35 cellular contexts compared by ENCODE assay signal in genomic region chr11:47342854-47343253, GRCh38. TPM values are rescaled to one million over a fixed set of nuclear protein-coding genes. Genes with fewer than 3 reads are reported as not detected.
"Had no signal": no experiment of that assay in that cellular context is flagged by ENCODE, and none has a peak within 500 bp of the region (broad histone marks: within the 10 kb centered on the region; RNA-seq: fewer than 3 reads in every experiment).

No MANE protein-coding gene starts in this region.

- H3K4me3 ChIP-seq: coronary artery, esophagus muscularis mucosa, gastroesophageal sphincter, heart left ventricle, hepatocyte, lung, neural progenitor cell, ovary, sigmoid colon, stomach, thyroid gland, vagina had no signal

- ATAC-seq: foreskin keratinocyte; gastroesophageal sphincter; left colon; stimulated activated effector memory CD8-positive, alpha-beta T cell treated with anti-CD3 and anti-CD28 coated beads, Interleukin-12 subunit alpha, Interleukin-12 subunit beta, amount 100 ng/mL, for 72 hours had no signal

- H3K27ac ChIP-seq: coronary artery, esophagus muscularis mucosa, foreskin keratinocyte, gastroesophageal sphincter, hepatocyte, neural progenitor cell, ovary, sigmoid colon, stomach, thyroid gland, vagina had no signal

- H3K9me3 ChIP-seq: esophagus muscularis mucosa, gastroesophageal sphincter, heart left ventricle, ovary, sigmoid colon, stomach, thyroid gland, vagina had no signal

- FAIRE-seq: endothelial cell of umbilical vein had no signal

- H3K27me3 ChIP-seq: esophagus muscularis mucosa, gastroesophageal sphincter, heart left ventricle, hepatocyte, neural progenitor cell, ovary, sigmoid colon, stomach, thyroid gland, vagina had no signal

- DNase-seq: dermis blood vessel endothelial cell; effector memory CD4-positive, alpha-beta T cell; foreskin keratinocyte; left colon; mesendoderm; midbrain; naive thymus-derived CD4-positive, alpha-beta T cell; nucleus accumbens; ovary; posterior cingulate gyrus; retina; sigmoid colon; stimulated activated CD4-positive, alpha-beta T cell treated with anti-CD3 and anti-CD28 coated beads, Interleukin-2, amount 100 ng/mL, for 24 hours; stimulated activated CD4-positive, alpha-beta T cell treated with anti-CD3 and anti-CD28 coated beads, Interleukin-4, amount 100 ng/mL, for 24 hours; stimulated activated naive CD4-positive, alpha-beta T cell treated with Interleukin-2 at 50 U/mL for 16 hours; stomach; thyroid gland; trophoblast cell had no signal

- H3K36me3 ChIP-seq: gastroesophageal sphincter, neural progenitor cell, ovary, sigmoid colon, stomach, thyroid gland, vagina had no signal

- H3K4me1 ChIP-seq: foreskin keratinocyte, gastroesophageal sphincter, sigmoid colon, stomach, thyroid gland, vagina had no signal

- H3K79me2 ChIP-seq: hepatocyte had no signal

- H3K4me1 Mint-ChIP-seq: naive thymus-derived CD4-positive, alpha-beta T cell; stimulated activated effector memory CD8-positive, alpha-beta T cell treated with anti-CD3 and anti-CD28 coated beads, Interleukin-12 subunit alpha, Interleukin-12 subunit beta, amount 100 ng/mL, for 72 hours had no signal

- H2AFZ ChIP-seq: hepatocyte, neural progenitor cell had no signal

- H3K4me2 ChIP-seq: hepatocyte, neural progenitor cell had no signal

- H3K9me3 Mint-ChIP-seq: nephron; neural progenitor cell; stimulated activated effector memory CD8-positive, alpha-beta T cell treated with anti-CD3 and anti-CD28 coated beads, Interleukin-12 subunit alpha, Interleukin-12 subunit beta, amount 100 ng/mL, for 72 hours had no signal

- H3K27ac Mint-ChIP-seq: nephron; neural progenitor cell; stimulated activated effector memory CD8-positive, alpha-beta T cell treated with anti-CD3 and anti-CD28 coated beads, Interleukin-12 subunit alpha, Interleukin-12 subunit beta, amount 100 ng/mL, for 72 hours had no signal

- H3K36me3 Mint-ChIP-seq: naive thymus-derived CD4-positive, alpha-beta T cell; neural progenitor cell; stimulated activated effector memory CD8-positive, alpha-beta T cell treated with anti-CD3 and anti-CD28 coated beads, Interleukin-12 subunit alpha, Interleukin-12 subunit beta, amount 100 ng/mL, for 72 hours had no signal

- H3K27me3 Mint-ChIP-seq: naive thymus-derived CD4-positive, alpha-beta T cell had no signal

- H3K4me3 Mint-ChIP-seq: naive thymus-derived CD4-positive, alpha-beta T cell; nephron; neural progenitor cell; stimulated activated effector memory CD8-positive, alpha-beta T cell treated with anti-CD3 and anti-CD28 coated beads, Interleukin-12 subunit alpha, Interleukin-12 subunit beta, amount 100 ng/mL, for 72 hours had no signal

- H3K9ac ChIP-seq: neural progenitor cell had no signal

RNA-seq across cellular contexts. Expression of gene MYBPC3, which starts 9.6 kb away (rescaled TPM):
- total RNA-seq: dermis blood vessel endothelial cell, endothelial cell of umbilical vein, epithelial cell of proximal tubule, fibroblast of lung, foreskin keratinocyte, kidney epithelial cell, left colon, mucosa of gallbladder, pulmonary artery endothelial cell, sigmoid colon, temporal lobe, thyroid gland, vagina had no signal
- polyA plus RNA-seq: endothelial cell of umbilical vein; fibroblast of lung; foreskin keratinocyte; naive thymus-derived CD4-positive, alpha-beta T cell had no signal

RNA-seq across cellular contexts. Expression of gene SPI1, which starts 35.5 kb away (rescaled TPM):
- total RNA-seq: dermis blood vessel endothelial cell, endothelial cell of umbilical vein, epithelial cell of proximal tubule, fibroblast of lung, foreskin keratinocyte, kidney epithelial cell, pulmonary artery endothelial cell had no signal
- polyA plus RNA-seq: endothelial cell of umbilical vein, fibroblast of lung, foreskin keratinocyte had no signal
